In genomic region chr7:30468791-30469190, GRCh38 we compare ENCODE assay signal across 9 cellular contexts. TPM values are rescaled to one million over a fixed set of nuclear protein-coding genes. Genes with fewer than 3 reads are reported as not detected.
DNase-seq lines count a peak whose midpoint lies in the region; ATAC-seq, FAIRE-seq and TF ChIP-seq lines count a peak whose summit lies in the region.
"Had no signal": no experiment of that assay in that cellular context is flagged by ENCODE, and none has a peak within 500 bp of the region (broad histone marks: within the 10 kb centered on the region; RNA-seq: fewer than 3 reads in every experiment).

No MANE protein-coding gene starts in this region.

- WGBS in HUES64: 89% methylated on average over 4 of the region's 4 CpGs

- CTCF ChIA-PET in PC-9 (lab: Charles Lee): no interaction called here

- peaks cover 11% of the 10 kb centered on the region for H3K36me3 Mint-ChIP-seq in activated T-cell treated with anti-CD3 and anti-CD28 coated beads, Interleukin-2, amount 50 U/mL, for 4 hours (ENCODE audit: insufficient read depth)

- H3K9ac ChIP-seq in HUES64 (ENCODE audit: low read depth, low read length) (no peak overlapping the region), kidney (ENCODE audit: low read length in 2 of 2) (no peak overlapping the region)

- H3K27me3 ChIP-seq in HUES64 (ENCODE audit: insufficient read depth, low read length) (no peaks in the 10 kb centered on the region), PC-9 (ENCODE audit: insufficient read depth, low read depth) (no peaks in the 10 kb centered on the region)

- no peaks in the 10 kb centered on the region for H3K27me3 Mint-ChIP-seq in activated T-cell treated with anti-CD3 and anti-CD28 coated beads, Interleukin-2, amount 50 U/mL, for 4 hours (ENCODE audit: low read depth)

- 0 out of 2 replicates have a peak overlapping the region, but pooled peaks have one; percentile 17 for H3K27ac ChIP-seq in HUES64 (ENCODE audit: low read depth, low read length)
- peak overlapping the region; percentile 12 for H3K27ac ChIP-seq in cingulate gyrus (ENCODE audit: low read depth, low read length)
- peak overlapping the region; percentile 53 to 86 for H3K27ac ChIP-seq in kidney (ENCODE audit: low read depth in 2 of 2, low read length in 2 of 2)
- peak overlapping the region in 20 of 21 experiments; percentile 4 to 93 (median 69) for H3K27ac ChIP-seq in skin epidermis
- no peak overlapping the region for H3K27ac ChIP-seq in PC-9

- H3K4me1 Mint-ChIP-seq in activated T-cell treated with anti-CD3 and anti-CD28 coated beads, Interleukin-2, amount 50 U/mL, for 4 hours (ENCODE audit: low read depth): peaks cover 74% of the 10 kb centered on the region

- H3K4me2 ChIP-seq in PC-9: no peak overlapping the region

- H3K9me2 ChIP-seq in PC-9 (ENCODE audit: insufficient read depth): no peaks in the 10 kb centered on the region

- no peak for TF ChIP-seq CTCF in kidney (IDR thresholded peaks at IDR 0.05; ENCODE audit: borderline replicate concordance, extremely low read depth, insufficient read depth)
- no peak for TF ChIP-seq CTCF in PC-9 (conservative IDR thresholded peaks at IDR 0.05)
- TF ChIP-seq CTCF in GM10266 (IDR thresholded peaks at IDR 0.05; ENCODE audit: control insufficient read depth, insufficient read depth, low read depth, missing control alignments): no peak

- intact Hi-C loops in kidney (cut with DNase I) (no loop called here), PC-9 (cut with micrococcal nuclease; ENCODE audit: unreplicated experiment) (no loop called here)

- no peaks in the 10 kb centered on the region for H4K20me1 ChIP-seq in PC-9 (ENCODE audit: insufficient read depth)

- H3K4me3 Mint-ChIP-seq in activated T-cell treated with anti-CD3 and anti-CD28 coated beads, Interleukin-2, amount 50 U/mL, for 4 hours: no peak overlapping the region
- H3K4me3 Mint-ChIP-seq: activated naive CD4-positive, alpha-beta T cell treated with anti-CD3 and anti-CD28 coated beads for 36 hours had no signal

- no peak overlapping the region for H3K4me3 ChIP-seq in HUES64 (ENCODE audit: low read length)
- peak overlapping the region; percentile 1 to 33 for H3K4me3 ChIP-seq in kidney (ENCODE audit: low read length in 2 of 2)
- no peak overlapping the region for H3K4me3 ChIP-seq in skin epidermis
- H3K4me3 ChIP-seq in PC-9: no peak overlapping the region

- peaks cover 33% of the 10 kb centered on the region for H3K79me2 ChIP-seq in PC-9 (ENCODE audit: low read depth)

- no peaks in the 10 kb centered on the region for H3K9me3 Mint-ChIP-seq in activated T-cell treated with anti-CD3 and anti-CD28 coated beads, Interleukin-2, amount 50 U/mL, for 4 hours
- H3K9me3 Mint-ChIP-seq: activated naive CD4-positive, alpha-beta T cell treated with anti-CD3 and anti-CD28 coated beads for 36 hours had no signal

- H3K9me3 ChIP-seq in HUES64 (ENCODE audit: insufficient read depth, low read depth, low read length) (no peaks in the 10 kb centered on the region), kidney (ENCODE audit: control insufficient read depth in 1 of 2, low read length in 2 of 2) (no peaks in the 10 kb centered on the region), PC-9 (ENCODE audit: insufficient read depth, low read depth) (no peaks in the 10 kb centered on the region)

- POLR2A ChIA-PET in PC-9 (lab: Charles Lee; ENCODE audit: unreplicated experiment): no interaction called here

- no peak for ATAC-seq in activated T-cell treated with anti-CD3 and anti-CD28 coated beads, Interleukin-2, amount 50 U/mL, for 4 hours

- DNase-seq in kidney (no peak), NCI-H82 (lab: John Stamatoyannopoulos, UW) (no peak), PC-9 (no peak), GM10266 (ENCODE audit: extremely low spot score) (no peak)
- no peak for DNase-seq in activated T-cell treated with anti-CD3 and anti-CD28 coated beads, Interleukin-2, amount 50 U/mL, for 4 hours
- DNase-seq: activated naive CD4-positive, alpha-beta T cell treated with anti-CD3 and anti-CD28 coated beads for 36 hours had no signal

- H3F3A ChIP-seq in PC-9 (ENCODE audit: insufficient read depth, low read depth): no peaks in the 10 kb centered on the region

- H3K4me1 ChIP-seq in HUES64 (ENCODE audit: insufficient read depth, low read length) (peaks cover 16% of the 10 kb centered on the region), kidney (ENCODE audit: control insufficient read depth in 1 of 2, insufficient read depth in 1 of 2, low read depth in 1 of 2, low read length in 2 of 2) (peaks cover 13 to 29% of the 10 kb centered on the region in 2 donors), PC-9 (replicated peaks; ENCODE audit: insufficient read depth) (peaks cover 18% of the 10 kb centered on the region)

- H2AFZ ChIP-seq in PC-9: no peak overlapping the region

- FAIRE-seq in kidney (lab: Jason Lieb, UNC): no peak

- no peaks in the 10 kb centered on the region for H3K36me3 ChIP-seq in HUES64 (ENCODE audit: insufficient read depth, low read length)
- H3K36me3 ChIP-seq in kidney (ENCODE audit: control insufficient read depth in 1 of 2, insufficient read depth in 2 of 2, low read length in 2 of 2): no peaks in the 10 kb centered on the region
- H3K36me3 ChIP-seq in PC-9 (ENCODE audit: low read depth): 0 out of 2 replicates have a peak, but pooled peaks cover 7% of the 10 kb centered on the region

- no TSS peak for BruUV-seq in PC-9 (replicated peaks; lab: Mats Ljungman, UMichigan)

RNA-seq across cellular contexts. Expression of gene NOD1, which starts 9.8 kb away (rescaled TPM):
- 2.1 TPM for polyA plus RNA-seq in HUES64 (2013, experiment 1 of 2)
- 4.0 TPM for polyA plus RNA-seq in HUES64 (2013, experiment 2 of 2)
- total RNA-seq in kidney (15.6 TPM), PC-9 (2021) (16.5 and 20.5 TPM in 2 replicates)
- polyA plus RNA-seq in kidney (ENCODE audit: insufficient read depth, low read depth, low replicate concordance): 3.8 TPM
- total RNA-seq in activated T-cell treated with anti-CD3 and anti-CD28 coated beads, Interleukin-2, amount 50 U/mL, for 4 hours: 1 to 10 TPM; 4.1 to 5.4 (median 4.6) TPM

RNA-seq across cellular contexts. Expression of gene GGCT, which starts 35.8 kb away (rescaled TPM):
- 69.9 TPM for polyA plus RNA-seq in HUES64 (2013, experiment 1 of 2)
- 69.5 TPM for polyA plus RNA-seq in HUES64 (2013, experiment 2 of 2)
- total RNA-seq in kidney: 23.8 TPM
- 70.1 TPM for polyA plus RNA-seq in kidney (ENCODE audit: insufficient read depth, low read depth, low replicate concordance)
- 151 and 162 TPM in 2 replicates for total RNA-seq in PC-9 (2021)
- 10 to 100 TPM; 66.0 to 75.5 (median 67.5) TPM for total RNA-seq in activated T-cell treated with anti-CD3 and anti-CD28 coated beads, Interleukin-2, amount 50 U/mL, for 4 hours

Comparison
In these comparisons a context has a peak if more than half of its experiments do, and no peak if none do; other contexts are left out.
1. H3K4me3 ChIP-seq: peak in kidney (2 of 2); none in HUES64 (single experiment), skin epidermis (0 of 7) and PC-9 (single experiment).